1 cellular context compared by ENCODE assay signal in genomic region chr9:132547436-132547835, GRCh38.
TF ChIP-seq lines count a peak whose summit lies in the region.

No MANE protein-coding gene starts in this region.

TF ChIP-seq in WTC11, 78 proteins besides CTCF, POLR2A, EP300 and RAD21 (continued from another document):
- TF ChIP-seq MLX (CRISPR knock-in tag; IDR thresholded peaks at IDR 0.05) (no peak), TP53 (CRISPR knock-in tag; IDR thresholded peaks at IDR 0.05) (no peak), RORB (CRISPR knock-in tag; IDR thresholded peaks at IDR 0.05) (no peak), PREB (CRISPR knock-in tag; IDR thresholded peaks at IDR 0.05; ENCODE audit: borderline replicate concordance) (no peak), ATF1 (CRISPR knock-in tag; IDR thresholded peaks at IDR 0.05) (no peak)
